ENCODE assay signal across 8 cellular contexts in genomic region chr1:9996624-9997582, GRCh38. TPM values are rescaled to one million over a fixed set of nuclear protein-coding genes. Genes with fewer than 3 reads are reported as not detected.
DNase-seq lines count a peak whose midpoint lies in the region; ATAC-seq and TF ChIP-seq lines count a peak whose summit lies in the region.
"Had no signal": no experiment of that assay in that cellular context is flagged by ENCODE, and none has a peak within 500 bp of the region (broad histone marks: within the 10 kb centered on the region; RNA-seq: fewer than 3 reads in every experiment).

Gene RBP7, plus strand, starts transcription at chr1:9997228. Its CDS starts 31 bp downstream, at chr1:9997259.

- DNase-seq in GM19238 (ENCODE audit: insufficient read length, low spot score) (peak; percentile 12), SJSA1 (ENCODE audit: low read depth in 1 of 2, low spot score in 2 of 2) (peak in 1 of 2 experiments; percentile 41), lower lobe of right lung (peak; percentile 68), testis (peak; percentile 17), dedifferentiated amniotic fluid mesenchymal stem cell (ENCODE audit: extremely low spot score) (no peak), GDM1 (lab: John Stamatoyannopoulos, UW) (no peak)

- H3K9me3 Mint-ChIP-seq in dendritic cell treated with granulocyte-macrophage colony-stimulating factor and Interleukin-4, amounts not matched to agents 40 ng/mL and 50 ng/mL, for 4 days, result no peaks in the 10 kb centered on the region

- H3K27ac ChIP-seq in SJSA1 (no peak within 1 kb of the TSS), lower lobe of right lung (no peak within 1 kb of the TSS), testis (peak within 1 kb of the TSS in 1 of 2 donors; percentile 33)

- peak within 1 kb of the TSS; percentile 76 for H3K4me3 Mint-ChIP-seq in dendritic cell treated with granulocyte-macrophage colony-stimulating factor and Interleukin-4, amounts not matched to agents 40 ng/mL and 50 ng/mL, for 4 days

- peak; percentile 62 to 73 for ATAC-seq in lower lobe of right lung

- H3K27me3 ChIP-seq in SJSA1 (replicated peaks), result peaks cover 16% of the 10 kb centered on the region
- H3K27me3 ChIP-seq in lower lobe of right lung (ENCODE audit: low read depth), result peaks cover 65% of the 10 kb centered on the region
- no peaks in the 10 kb centered on the region for H3K27me3 ChIP-seq in testis

- H3K9me3 ChIP-seq in SJSA1 (replicated peaks), result 0 out of 2 replicates have a peak, but pooled peaks cover 5% of the 10 kb centered on the region
- H3K9me3 ChIP-seq in lower lobe of right lung, result no peaks in the 10 kb centered on the region
- no peaks in the 10 kb centered on the region for H3K9me3 ChIP-seq in testis

- H3K4me3 ChIP-seq in SJSA1 (peak within 1 kb of the TSS; percentile 39), lower lobe of right lung (peak within 1 kb of the TSS; percentile 59), testis (peak within 1 kb of the TSS; percentile 44 to 62)

- no peaks in the 10 kb centered on the region for H3K36me3 ChIP-seq in SJSA1
- H3K36me3 ChIP-seq in lower lobe of right lung, result no peaks in the 10 kb centered on the region
- no peaks in the 10 kb centered on the region for H3K36me3 ChIP-seq in testis (ENCODE audit: low read depth, missing control alignments)

- intact Hi-C loops in dendritic cell treated with granulocyte-macrophage colony-stimulating factor and Interleukin-4, amounts not matched to agents 40 ng/mL and 50 ng/mL, for 4 days (cut with micrococcal nuclease), result loop anchor here (2.0 to 5.0 kb wide), 2 partner anchors 35 to 46 kb away; partner anchors contain the start of gene UBE4B
- intact Hi-C loops in lower lobe of right lung (cut with DNase I), result no loop called here
- intact Hi-C loops in testis (cut with DNase I; ENCODE audit: low total_unique reads), result no loop called here

- no peak for TF ChIP-seq CTCF in lower lobe of right lung (IDR thresholded peaks at IDR 0.05)
- no peak for TF ChIP-seq CTCF in testis (IDR thresholded peaks at IDR 0.05)

- TF ChIP-seq POLR2A in testis (IDR thresholded peaks at IDR 0.05), result no peak

- 7 to 25% methylated on average over 13 to 58 of the region's 71 CpGs for WGBS in testis, 2 donors

- H3K4me1 Mint-ChIP-seq in dendritic cell treated with granulocyte-macrophage colony-stimulating factor and Interleukin-4, amounts not matched to agents 40 ng/mL and 50 ng/mL, for 4 days (ENCODE audit: low read depth), result peaks cover 27% of the 10 kb centered on the region

- no peak within 1 kb of the TSS for H3K27ac Mint-ChIP-seq in dendritic cell treated with granulocyte-macrophage colony-stimulating factor and Interleukin-4, amounts not matched to agents 40 ng/mL and 50 ng/mL, for 4 days

- H3K4me1 ChIP-seq in SJSA1 (replicated peaks) (peaks cover 14% of the 10 kb centered on the region), lower lobe of right lung (peaks cover 20% of the 10 kb centered on the region), testis (peaks cover 8% of the 10 kb centered on the region)

- H3K36me3 Mint-ChIP-seq in dendritic cell treated with granulocyte-macrophage colony-stimulating factor and Interleukin-4, amounts not matched to agents 40 ng/mL and 50 ng/mL, for 4 days (ENCODE audit: low read depth), result no peaks in the 10 kb centered on the region

- peaks cover 26% of the 10 kb centered on the region for H3K27me3 Mint-ChIP-seq in dendritic cell treated with granulocyte-macrophage colony-stimulating factor and Interleukin-4, amounts not matched to agents 40 ng/mL and 50 ng/mL, for 4 days

RNA-seq across cellular contexts. Expression of gene RBP7, which starts in this region (rescaled TPM):
- 0.38 and 8.1 TPM in 2 replicates for total RNA-seq in SJSA1 (2014; rRNA removed; shearing (Covaris generic))
- 8.5 TPM for total RNA-seq in lower lobe of right lung
- total RNA-seq in testis, result 1 to 10 TPM; 6.5 to 7.7 TPM
- polyA plus RNA-seq in testis (ENCODE audit: insufficient read depth, low read depth, low replicate concordance), result 35.3 TPM
- total RNA-seq: SK-MEL-5 had no signal

Comparison
In these comparisons a context has a peak if more than half of its experiments do, and no peak if none do; other contexts are left out.
1. DNase-seq: peak in GM19238 (single experiment), lower lobe of right lung (single experiment) and testis (single experiment); none in dedifferentiated amniotic fluid mesenchymal stem cell (single experiment) and GDM1 (single experiment).
2. Peak in every context shown above with its lines, with median percentiles within 50 percentile points of each other: H3K4me3 ChIP-seq.